In genomic region chr5:9197881-9198260, GRCh38 we compare ENCODE assay signal across 11 cellular contexts.
A peak's percentile ranks its signal among the peaks of the same experiment; 100 is the strongest.
DNase-seq lines count a peak whose midpoint lies in the region; ATAC-seq, FAIRE-seq and TF ChIP-seq lines count a peak whose summit lies in the region.
"Had no signal": no experiment of that assay in that cellular context is flagged by ENCODE, and none has a peak within 500 bp of the region (broad histone marks: within the 10 kb centered on the region; RNA-seq: fewer than 3 reads in every experiment).

No MANE protein-coding gene starts in this region.

- no peaks in the 10 kb centered on the region for H3K9me3 ChIP-seq in fibroblast of lung (ENCODE audit: control insufficient read depth, insufficient read depth, low read depth, low read length)

- peak; percentile 96 for ATAC-seq in GM21529 (IDR thresholded peaks at IDR 0.05; ENCODE audit: unreplicated experiment)
- peak; percentile 95 for ATAC-seq in HG03280 (IDR thresholded peaks at IDR 0.05; ENCODE audit: unreplicated experiment)
- ATAC-seq: HCT116 had no signal

- peak; percentile 29 for FAIRE-seq in GM18507 (lab: Jason Lieb, UNC)

- H3K4me1 ChIP-seq in fibroblast of lung (ENCODE audit: control insufficient read depth, extremely low read depth, insufficient read depth, low read length): peaks cover 19% of the 10 kb centered on the region

- no peak overlapping the region for H3K4me3 ChIP-seq in fibroblast of lung (replicated peaks in 1 of 4; ENCODE audit: control extremely low read depth in 1 of 4, insufficient read depth in 1 of 4, low read depth in 3 of 4, low read length in 4 of 4)

- H3K4me2 ChIP-seq in fibroblast of lung (ENCODE audit: extremely low read depth, insufficient read depth, low read length): no peak overlapping the region

- H3K36me3 ChIP-seq in fibroblast of lung (ENCODE audit: control insufficient read depth, insufficient read depth, low read length): no peaks in the 10 kb centered on the region

- no peak overlapping the region for H2AFZ ChIP-seq in fibroblast of lung (ENCODE audit: low read length)

- no peaks in the 10 kb centered on the region for H3K27me3 ChIP-seq in fibroblast of lung (ENCODE audit: control insufficient read depth, insufficient read depth, low read length)

- H4K20me1 ChIP-seq in fibroblast of lung (ENCODE audit: control insufficient read depth, extremely low read depth, insufficient read depth, low read length): no peaks in the 10 kb centered on the region

- TF ChIP-seq CTCF in fibroblast of lung (conservative IDR thresholded peaks at IDR 0.05 in 1 of 2, IDR thresholded peaks at IDR 0.05 in 1 of 2; ENCODE audit: low read depth in 1 of 2, low read length in 2 of 2): no peak

- H3K27ac ChIP-seq in fibroblast of lung (ENCODE audit: insufficient read depth, low read length): peak overlapping the region; percentile 16

- H3K79me2 ChIP-seq in fibroblast of lung (ENCODE audit: control insufficient read depth, insufficient read depth, low read length): no peaks in the 10 kb centered on the region

- DNase-seq in GM18507 (ENCODE audit: extremely low spot score, insufficient read length, low read depth) (no peak), fibroblast of lung (ENCODE audit: low read depth in 2 of 2) (peak; percentile 48 to 70), NCI-H774 (lab: John Stamatoyannopoulos, UW) (no peak), globus pallidus (ENCODE audit: low spot score) (no peak), T1000 (lab: John Stamatoyannopoulos, UW) (no peak), SW480 (ENCODE audit: low spot score) (no peak)
- DNase-seq: CD4-positive, CD25-positive, alpha-beta regulatory T cell; NCI-H2227 treated with DMSO at 0.1 percent for 48 hours had no signal

- no peak overlapping the region for H3K9ac ChIP-seq in fibroblast of lung (ENCODE audit: insufficient read depth, low read length)

Comparison
In these comparisons a context has a peak if more than half of its experiments do, and no peak if none do; other contexts are left out.
1. DNase-seq: peak in fibroblast of lung (2 of 2); none in GM18507 (single experiment), NCI-H774 (single experiment), globus pallidus (single experiment), T1000 (single experiment) and SW480 (single experiment).